1 cellular context compared by ENCODE assay signal in the genomic region with DNA sequence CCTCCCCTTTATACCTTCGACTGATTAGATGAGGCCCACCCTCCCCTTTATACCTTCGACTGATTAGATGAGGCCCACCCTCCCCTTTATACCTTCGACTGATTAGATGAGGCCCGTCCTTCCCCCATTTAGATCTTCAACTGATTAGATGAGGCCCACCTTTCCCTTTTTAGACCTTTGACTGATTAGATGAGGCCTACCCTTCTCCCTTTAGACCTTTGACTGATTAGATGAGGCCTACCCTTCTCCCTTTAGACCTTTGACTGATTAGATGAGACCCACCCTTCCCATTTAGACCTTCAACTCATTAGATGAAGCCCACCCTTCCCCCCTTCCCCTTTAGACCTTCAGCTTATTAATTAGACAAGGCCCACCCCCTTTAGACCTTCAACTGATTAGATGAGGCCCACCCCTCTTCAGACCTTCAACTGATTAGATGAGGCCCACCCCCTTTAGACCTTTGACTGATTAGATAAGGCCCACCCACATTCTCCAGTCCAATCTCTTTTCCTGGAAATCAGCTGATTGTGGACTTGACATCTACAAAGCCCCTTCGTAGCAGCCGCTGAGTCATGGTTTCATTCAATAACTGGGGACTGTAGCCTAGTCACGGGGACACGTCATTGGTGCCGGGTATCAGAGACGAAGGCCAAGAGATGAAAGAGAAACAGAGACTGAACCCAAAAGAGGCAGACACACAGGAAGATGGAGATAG.
TF ChIP-seq lines count a peak whose summit lies in the region.

No MANE protein-coding gene starts in this region.

TF ChIP-seq in K562, 482 proteins besides CTCF, POLR2A, EP300 and RAD21:
- TF ChIP-seq FOS (IDR thresholded peaks at IDR 0.05; ENCODE audit: extremely low read depth, insufficient read length), result no peak
- no peak for TF ChIP-seq ZNF274 (IDR thresholded peaks at IDR 0.05; ENCODE audit: borderline replicate concordance, low read depth, low read length)
- TF ChIP-seq C11orf30 (IDR thresholded peaks at IDR 0.05; ENCODE audit: low read depth), result peak; percentile 51; the same call in 1 of the 2 replicates
- TF ChIP-seq NCOA6 (IDR thresholded peaks at IDR 0.05), result no peak
- no peak for TF ChIP-seq ZNF347 (CRISPR knock-in tag; IDR thresholded peaks at IDR 0.05; ENCODE audit: low read depth)
- TF ChIP-seq, protein P1, sequence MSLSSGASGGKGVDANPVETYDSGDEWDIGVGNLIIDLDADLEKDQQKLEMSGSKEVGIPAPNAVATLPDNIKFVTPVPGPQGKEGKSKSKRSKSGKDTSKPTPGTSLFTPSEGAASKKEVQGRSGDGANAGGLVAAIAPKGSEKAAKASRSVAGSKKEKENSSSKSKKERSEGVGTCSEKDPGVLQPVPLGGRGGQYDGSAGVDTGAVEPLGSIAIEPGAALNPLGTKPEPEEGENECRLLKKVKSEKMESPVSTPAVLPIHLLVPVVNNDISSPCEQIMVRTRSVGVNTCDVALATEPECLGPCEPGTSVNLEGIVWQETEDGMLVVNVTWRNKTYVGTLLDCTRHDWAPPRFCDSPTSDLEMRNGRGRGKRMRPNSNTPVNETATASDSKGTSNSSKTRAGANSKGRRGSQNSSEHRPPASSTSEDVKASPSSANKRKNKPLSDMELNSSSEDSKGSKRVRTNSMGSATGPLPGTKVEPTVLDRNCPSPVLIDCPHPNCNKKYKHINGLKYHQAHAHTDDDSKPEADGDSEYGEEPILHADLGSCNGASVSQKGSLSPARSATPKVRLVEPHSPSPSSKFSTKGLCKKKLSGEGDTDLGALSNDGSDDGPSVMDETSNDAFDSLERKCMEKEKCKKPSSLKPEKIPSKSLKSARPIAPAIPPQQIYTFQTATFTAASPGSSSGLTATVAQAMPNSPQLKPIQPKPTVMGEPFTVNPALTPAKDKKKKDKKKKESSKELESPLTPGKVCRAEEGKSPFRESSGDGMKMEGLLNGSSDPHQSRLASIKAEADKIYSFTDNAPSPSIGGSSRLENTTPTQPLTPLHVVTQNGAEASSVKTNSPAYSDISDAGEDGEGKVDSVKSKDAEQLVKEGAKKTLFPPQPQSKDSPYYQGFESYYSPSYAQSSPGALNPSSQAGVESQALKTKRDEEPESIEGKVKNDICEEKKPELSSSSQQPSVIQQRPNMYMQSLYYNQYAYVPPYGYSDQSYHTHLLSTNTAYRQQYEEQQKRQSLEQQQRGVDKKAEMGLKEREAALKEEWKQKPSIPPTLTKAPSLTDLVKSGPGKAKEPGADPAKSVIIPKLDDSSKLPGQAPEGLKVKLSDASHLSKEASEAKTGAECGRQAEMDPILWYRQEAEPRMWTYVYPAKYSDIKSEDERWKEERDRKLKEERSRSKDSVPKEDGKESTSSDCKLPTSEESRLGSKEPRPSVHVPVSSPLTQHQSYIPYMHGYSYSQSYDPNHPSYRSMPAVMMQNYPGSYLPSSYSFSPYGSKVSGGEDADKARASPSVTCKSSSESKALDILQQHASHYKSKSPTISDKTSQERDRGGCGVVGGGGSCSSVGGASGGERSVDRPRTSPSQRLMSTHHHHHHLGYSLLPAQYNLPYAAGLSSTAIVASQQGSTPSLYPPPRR (CRISPR knock-in tag; IDR thresholded peaks at IDR 0.05; ENCODE audit: borderline replicate concordance), result no peak
- peak; percentile 76 for TF ChIP-seq RBM25 (IDR thresholded peaks at IDR 0.05; ENCODE audit: low read depth, low read length, severe bottlenecking)
- TF ChIP-seq ZNF316 (IDR thresholded peaks at IDR 0.05), result peak; percentile 43
- no peak for TF ChIP-seq PCBP2 (IDR thresholded peaks at IDR 0.05; ENCODE audit: low read depth, low read length, poor library complexity, severe bottlenecking)
- no peak for TF ChIP-seq FIP1L1 (IDR thresholded peaks at IDR 0.05; ENCODE audit: low read depth, low read length, poor library complexity, severe bottlenecking)
- TF ChIP-seq, protein P2, sequence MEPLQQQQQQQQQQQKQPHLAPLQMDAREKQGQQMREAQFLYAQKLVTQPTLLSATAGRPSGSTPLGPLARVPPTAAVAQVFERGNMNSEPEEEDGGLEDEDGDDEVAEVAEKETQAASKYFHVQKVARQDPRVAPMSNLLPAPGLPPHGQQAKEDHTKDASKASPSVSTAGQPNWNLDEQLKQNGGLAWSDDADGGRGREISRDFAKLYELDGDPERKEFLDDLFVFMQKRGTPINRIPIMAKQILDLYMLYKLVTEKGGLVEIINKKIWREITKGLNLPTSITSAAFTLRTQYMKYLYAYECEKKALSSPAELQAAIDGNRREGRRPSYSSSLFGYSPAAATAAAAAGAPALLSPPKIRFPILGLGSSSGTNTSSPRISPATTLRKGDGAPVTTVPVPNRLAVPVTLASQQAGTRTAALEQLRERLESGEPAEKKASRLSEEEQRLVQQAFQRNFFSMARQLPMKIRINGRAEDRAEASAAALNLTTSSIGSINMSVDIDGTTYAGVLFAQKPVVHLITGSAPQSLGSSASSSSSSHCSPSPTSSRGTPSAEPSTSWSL (CRISPR knock-in tag; IDR thresholded peaks at IDR 0.05; ENCODE audit: borderline replicate concordance), result no peak
- peak; percentile 73 for TF ChIP-seq FOXM1 (IDR thresholded peaks at IDR 0.05; ENCODE audit: low read depth)
- no peak for TF ChIP-seq FOXM1 (CRISPR knock-in tag; IDR thresholded peaks at IDR 0.05; ENCODE audit: low read depth)
- peak; percentile 97 for TF ChIP-seq ZNF134 (CRISPR knock-in tag; conservative IDR thresholded peaks at IDR 0.05)
